1 cellular context compared by ENCODE assay signal in genomic region chr14:93115069-93115919, GRCh38.
TF ChIP-seq lines count a peak whose summit lies in the region.

No MANE protein-coding gene starts in this region.

TF ChIP-seq in HepG2, 621 proteins besides CTCF, POLR2A, EP300 and RAD21 (continued from another document and continues in another):
- TF ChIP-seq XRCC5 (optimal IDR thresholded peaks at IDR 0.05; ENCODE audit: low read length): no peak
- TF ChIP-seq, protein P1, sequence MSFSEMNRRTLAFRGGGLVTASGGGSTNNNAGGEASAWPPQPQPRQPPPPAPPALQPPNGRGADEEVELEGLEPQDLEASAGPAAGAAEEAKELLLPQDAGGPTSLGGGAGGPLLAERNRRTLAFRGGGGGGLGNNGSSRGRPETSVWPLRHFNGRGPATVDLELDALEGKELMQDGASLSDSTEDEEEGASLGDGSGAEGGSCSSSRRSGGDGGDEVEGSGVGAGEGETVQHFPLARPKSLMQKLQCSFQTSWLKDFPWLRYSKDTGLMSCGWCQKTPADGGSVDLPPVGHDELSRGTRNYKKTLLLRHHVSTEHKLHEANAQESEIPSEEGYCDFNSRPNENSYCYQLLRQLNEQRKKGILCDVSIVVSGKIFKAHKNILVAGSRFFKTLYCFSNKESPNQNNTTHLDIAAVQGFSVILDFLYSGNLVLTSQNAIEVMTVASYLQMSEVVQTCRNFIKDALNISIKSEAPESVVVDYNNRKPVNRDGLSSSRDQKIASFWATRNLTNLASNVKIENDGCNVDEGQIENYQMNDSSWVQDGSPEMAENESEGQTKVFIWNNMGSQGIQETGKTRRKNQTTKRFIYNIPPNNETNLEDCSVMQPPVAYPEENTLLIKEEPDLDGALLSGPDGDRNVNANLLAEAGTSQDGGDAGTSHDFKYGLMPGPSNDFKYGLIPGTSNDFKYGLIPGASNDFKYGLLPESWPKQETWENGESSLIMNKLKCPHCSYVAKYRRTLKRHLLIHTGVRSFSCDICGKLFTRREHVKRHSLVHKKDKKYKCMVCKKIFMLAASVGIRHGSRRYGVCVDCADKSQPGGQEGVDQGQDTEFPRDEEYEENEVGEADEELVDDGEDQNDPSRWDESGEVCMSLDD (CRISPR knock-in tag; IDR thresholded peaks at IDR 0.05; ENCODE audit: borderline replicate concordance): 0 out of 2 replicates have a peak, but pooled peaks have one; percentile 8
- no peak for TF ChIP-seq JDP2 (CRISPR knock-in tag; IDR thresholded peaks at IDR 0.05; ENCODE audit: borderline replicate concordance)
- TF ChIP-seq TARDBP (CRISPR knock-in tag; IDR thresholded peaks at IDR 0.05): no peak
- 0 out of 2 replicates have a peak, but pooled peaks have one; percentile 32 for TF ChIP-seq POLR2G (IDR thresholded peaks at IDR 0.05; ENCODE audit: low read depth, low read length)
- TF ChIP-seq, protein P2, sequence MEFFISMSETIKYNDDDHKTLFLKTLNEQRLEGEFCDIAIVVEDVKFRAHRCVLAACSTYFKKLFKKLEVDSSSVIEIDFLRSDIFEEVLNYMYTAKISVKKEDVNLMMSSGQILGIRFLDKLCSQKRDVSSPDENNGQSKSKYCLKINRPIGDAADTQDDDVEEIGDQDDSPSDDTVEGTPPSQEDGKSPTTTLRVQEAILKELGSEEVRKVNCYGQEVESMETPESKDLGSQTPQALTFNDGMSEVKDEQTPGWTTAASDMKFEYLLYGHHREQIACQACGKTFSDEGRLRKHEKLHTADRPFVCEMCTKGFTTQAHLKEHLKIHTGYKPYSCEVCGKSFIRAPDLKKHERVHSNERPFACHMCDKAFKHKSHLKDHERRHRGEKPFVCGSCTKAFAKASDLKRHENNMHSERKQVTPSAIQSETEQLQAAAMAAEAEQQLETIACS (CRISPR knock-in tag; IDR thresholded peaks at IDR 0.05): peak; percentile 87
- no peak for TF ChIP-seq DMAP1 (CRISPR knock-in tag; IDR thresholded peaks at IDR 0.05)
- TF ChIP-seq MEIS2 (CRISPR knock-in tag; IDR thresholded peaks at IDR 0.05): no peak
- TF ChIP-seq ARNTL (CRISPR knock-in tag; IDR thresholded peaks at IDR 0.05): no peak
- TF ChIP-seq ZNF839 (CRISPR knock-in tag; IDR thresholded peaks at IDR 0.05; ENCODE audit: borderline replicate concordance): no peak
- TF ChIP-seq, protein P3, sequence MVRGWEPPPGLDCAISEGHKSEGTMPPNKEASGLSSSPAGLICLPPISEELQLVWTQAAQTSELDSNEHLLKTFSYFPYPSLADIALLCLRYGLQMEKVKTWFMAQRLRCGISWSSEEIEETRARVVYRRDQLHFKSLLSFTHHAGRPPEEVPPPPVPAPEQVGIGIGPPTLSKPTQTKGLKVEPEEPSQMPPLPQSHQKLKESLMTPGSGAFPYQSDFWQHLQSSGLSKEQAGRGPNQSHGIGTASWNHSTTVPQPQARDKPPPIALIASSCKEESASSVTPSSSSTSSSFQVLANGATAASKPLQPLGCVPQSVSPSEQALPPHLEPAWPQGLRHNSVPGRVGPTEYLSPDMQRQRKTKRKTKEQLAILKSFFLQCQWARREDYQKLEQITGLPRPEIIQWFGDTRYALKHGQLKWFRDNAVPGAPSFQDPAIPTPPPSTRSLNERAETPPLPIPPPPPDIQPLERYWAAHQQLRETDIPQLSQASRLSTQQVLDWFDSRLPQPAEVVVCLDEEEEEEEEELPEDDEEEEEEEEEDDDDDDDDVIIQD (CRISPR knock-in tag; IDR thresholded peaks at IDR 0.05; ENCODE audit: low read depth): no peak
- no peak for TF ChIP-seq EHMT2 (IDR thresholded peaks at IDR 0.05; ENCODE audit: borderline replicate concordance, low read depth, low read length)
- TF ChIP-seq ZNF317 (CRISPR knock-in tag; IDR thresholded peaks at IDR 0.05): no peak
- TF ChIP-seq ZNF251 (CRISPR knock-in tag; IDR thresholded peaks at IDR 0.05): no peak
- 0 out of 2 replicates have a peak, but pooled peaks have one; percentile 32 for TF ChIP-seq ZNF784 (CRISPR knock-in tag; IDR thresholded peaks at IDR 0.05; ENCODE audit: borderline replicate concordance)
- TF ChIP-seq, protein P4, sequence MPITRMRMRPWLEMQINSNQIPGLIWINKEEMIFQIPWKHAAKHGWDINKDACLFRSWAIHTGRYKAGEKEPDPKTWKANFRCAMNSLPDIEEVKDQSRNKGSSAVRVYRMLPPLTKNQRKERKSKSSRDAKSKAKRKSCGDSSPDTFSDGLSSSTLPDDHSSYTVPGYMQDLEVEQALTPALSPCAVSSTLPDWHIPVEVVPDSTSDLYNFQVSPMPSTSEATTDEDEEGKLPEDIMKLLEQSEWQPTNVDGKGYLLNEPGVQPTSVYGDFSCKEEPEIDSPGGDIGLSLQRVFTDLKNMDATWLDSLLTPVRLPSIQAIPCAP (CRISPR knock-in tag; IDR thresholded peaks at IDR 0.05; ENCODE audit: low read depth): no peak
- no peak for TF ChIP-seq HNF4A (CRISPR knock-in tag; IDR thresholded peaks at IDR 0.05)
- TF ChIP-seq PHF5A (CRISPR knock-in tag; IDR thresholded peaks at IDR 0.05; ENCODE audit: low read depth, unreplicated experiment): no peak
- no peak for TF ChIP-seq NR0B2 (CRISPR knock-in tag; IDR thresholded peaks at IDR 0.05)
- TF ChIP-seq ZBTB39 (CRISPR knock-in tag; IDR thresholded peaks at IDR 0.05): no peak
- TF ChIP-seq KLF9 (CRISPR knock-in tag; IDR thresholded peaks at IDR 0.05; ENCODE audit: low read depth): no peak
- no peak for TF ChIP-seq ZFP36L1 (CRISPR knock-in tag; IDR thresholded peaks at IDR 0.05)
- TF ChIP-seq HOXA3 (CRISPR knock-in tag; IDR thresholded peaks at IDR 0.05): no peak; the same call in 1 of the 2 replicates
- no peak for TF ChIP-seq PRPF4 (IDR thresholded peaks at IDR 0.05; ENCODE audit: low read depth, low read length, poor library complexity, severe bottlenecking)
- TF ChIP-seq AKAP8 (CRISPR knock-in tag; IDR thresholded peaks at IDR 0.05): no peak
- no peak for TF ChIP-seq SNAPC5 (CRISPR knock-in tag; IDR thresholded peaks at IDR 0.05; ENCODE audit: borderline replicate concordance)
- TF ChIP-seq U2AF2 (IDR thresholded peaks at IDR 0.05; ENCODE audit: low read depth, low read length): no peak
- TF ChIP-seq MAZ (IDR thresholded peaks at IDR 0.05; ENCODE audit: borderline replicate concordance, low read depth, low read length): peak; percentile 69
- TF ChIP-seq MAZ (CRISPR knock-in tag; IDR thresholded peaks at IDR 0.05; ENCODE audit: low read depth): peak; percentile 45
- 0 out of 2 replicates have a peak, but pooled peaks have one; percentile 24 for TF ChIP-seq SRY (CRISPR knock-in tag; IDR thresholded peaks at IDR 0.05)
- no peak for TF ChIP-seq RBAK (CRISPR knock-in tag; IDR thresholded peaks at IDR 0.05)
- no peak for TF ChIP-seq CREB1 (IDR thresholded peaks at IDR 0.05)
- TF ChIP-seq CREB1 (CRISPR knock-in tag; IDR thresholded peaks at IDR 0.05): no peak
- no peak for TF ChIP-seq ZNF367 (CRISPR knock-in tag; IDR thresholded peaks at IDR 0.05; ENCODE audit: borderline replicate concordance)
- TF ChIP-seq HMG20A (CRISPR knock-in tag; IDR thresholded peaks at IDR 0.05; ENCODE audit: borderline replicate concordance): no peak
- TF ChIP-seq THAP8 (CRISPR knock-in tag; IDR thresholded peaks at IDR 0.05; ENCODE audit: borderline replicate concordance): no peak
- TF ChIP-seq CC2D1A (CRISPR knock-in tag; IDR thresholded peaks at IDR 0.05): no peak
- TF ChIP-seq ESRRA (CRISPR knock-in tag; IDR thresholded peaks at IDR 0.05; ENCODE audit: low read depth): no peak
- TF ChIP-seq CAMTA2 (CRISPR knock-in tag; IDR thresholded peaks at IDR 0.05; ENCODE audit: borderline replicate concordance): no peak
- no peak for TF ChIP-seq AKNA (CRISPR knock-in tag; IDR thresholded peaks at IDR 0.05; ENCODE audit: borderline replicate concordance)
- no peak for TF ChIP-seq ZNF782 (CRISPR knock-in tag; IDR thresholded peaks at IDR 0.05; ENCODE audit: borderline replicate concordance)
- no peak; the same call in 1 of the 2 replicates for TF ChIP-seq ZNF580 (CRISPR knock-in tag; IDR thresholded peaks at IDR 0.05; ENCODE audit: borderline replicate concordance, low read depth)
- no peak for TF ChIP-seq NCOA5 (CRISPR knock-in tag; IDR thresholded peaks at IDR 0.05)
- TF ChIP-seq, protein P5, sequence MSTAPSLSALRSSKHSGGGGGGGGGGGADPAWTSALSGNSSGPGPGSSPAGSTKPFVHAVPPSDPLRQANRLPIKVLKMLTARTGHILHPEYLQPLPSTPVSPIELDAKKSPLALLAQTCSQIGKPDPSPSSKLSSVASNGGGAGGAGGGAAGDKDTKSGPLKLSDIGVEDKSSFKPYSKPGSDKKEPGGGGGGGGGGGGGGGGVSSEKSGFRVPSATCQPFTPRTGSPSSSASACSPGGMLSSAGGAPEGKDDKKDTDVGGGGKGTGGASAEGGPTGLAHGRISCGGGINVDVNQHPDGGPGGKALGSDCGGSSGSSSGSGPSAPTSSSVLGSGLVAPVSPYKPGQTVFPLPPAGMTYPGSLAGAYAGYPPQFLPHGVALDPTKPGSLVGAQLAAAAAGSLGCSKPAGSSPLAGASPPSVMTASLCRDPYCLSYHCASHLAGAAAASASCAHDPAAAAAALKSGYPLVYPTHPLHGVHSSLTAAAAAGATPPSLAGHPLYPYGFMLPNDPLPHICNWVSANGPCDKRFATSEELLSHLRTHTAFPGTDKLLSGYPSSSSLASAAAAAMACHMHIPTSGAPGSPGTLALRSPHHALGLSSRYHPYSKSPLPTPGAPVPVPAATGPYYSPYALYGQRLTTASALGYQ (CRISPR knock-in tag; IDR thresholded peaks at IDR 0.05): no peak
